In genomic region chr19:52957591-52957990, GRCh38 we compare ENCODE assay signal across 38 cellular contexts. TPM values are rescaled to one million over a fixed set of nuclear protein-coding genes. Genes with fewer than 3 reads are reported as not detected.
"Had no signal": no experiment of that assay in that cellular context is flagged by ENCODE, and none has a peak within 500 bp of the region (broad histone marks: within the 10 kb centered on the region; RNA-seq: fewer than 3 reads in every experiment).

No MANE protein-coding gene starts in this region.

- H3K4me1 ChIP-seq: breast epithelium had no signal

- H3K4me3 Mint-ChIP-seq: activated CD8-positive, alpha-beta T cell treated with anti-CD3 and anti-CD28 coated beads, Interleukin-2, amount 10 ng/mL, durations not matched to agents 7 days and 5 days; activated T-cell treated with anti-CD3 and anti-CD28 coated beads, Interleukin-2, amount 50 U/mL, for 24 hours had no signal

- FAIRE-seq: astrocyte had no signal

- ATAC-seq: activated CD8-positive, alpha-beta T cell treated with anti-CD3 and anti-CD28 coated beads, Interleukin-2, amount 10 ng/mL, durations not matched to agents 7 days and 5 days; activated naive CD4-positive, alpha-beta T cell treated with anti-CD3 and anti-CD28 coated beads, Interleukin-2, amount 50 U/mL, for 72 hours; body of pancreas; PC-3 had no signal

- DNase-seq: activated CD4-positive, alpha-beta T cell treated with anti-CD3 and anti-CD28 coated beads for 1 hour; activated CD4-positive, alpha-beta T cell treated with anti-CD3 and anti-CD28 coated beads for 48 hours; activated CD4-positive, alpha-beta T cell treated with anti-CD3 and anti-CD28 coated beads, Interleukin-2, amount 50 U/mL, for 48 hours; activated CD4-positive, CD25-positive, alpha-beta regulatory T cell; activated CD8-positive, alpha-beta T cell treated with anti-CD3 and anti-CD28 coated beads, Interleukin-2, amount 10 ng/mL, durations not matched to agents 7 days and 5 days; activated gamma-delta T cell; activated naive CD4-positive, alpha-beta T cell treated with Interleukin-2 at 50 U/mL for 16 hours; activated T-cell treated with anti-CD3 and anti-CD28 coated beads, Interleukin-2, amount 50 U/mL, for 24 hours; adrenal gland; body of pancreas; caudate nucleus; Kasumi-1; KG1; MM.1S; MV-4-11; NCI-H1092; NCI-H1436 treated with DMSO at 0.1 percent for 48 hours; NCI-H1694 treated with DMSO at 0.1 percent for 48 hours; NCI-H2029 treated with DMSO at 0.1 percent for 48 hours; NCI-H2107; NCI-H2171; NCI-H510A; NCI-H526; NCI-H748 treated with DMSO at 0.1 percent for 48 hours; NK-92 treated with Interleukin-12 subunit alpha and Interleukin-12 subunit beta, amount 100 ng/mL, for 24 hours; PC-3; Peyer's patch; Right ventricle myocardium superior; RPMI8226; SW 1271; T-helper 1 cell; T-helper 2 cell; T-helper 9 cell; WERI-Rb-1 had no signal

- H3K27me3 Mint-ChIP-seq: activated T-cell treated with anti-CD3 and anti-CD28 coated beads, Interleukin-2, amount 50 U/mL, for 24 hours had no signal

- H3K27ac Mint-ChIP-seq: activated CD8-positive, alpha-beta T cell treated with anti-CD3 and anti-CD28 coated beads, Interleukin-2, amount 10 ng/mL, durations not matched to agents 7 days and 5 days; activated naive CD4-positive, alpha-beta T cell treated with anti-CD3 and anti-CD28 coated beads, Interleukin-2, amount 50 U/mL, for 72 hours; activated T-cell treated with anti-CD3 and anti-CD28 coated beads, Interleukin-2, amount 50 U/mL, for 24 hours; activated T-helper 2 cell treated with anti-CD3 and anti-CD28 coated beads, Interferon-gamma antibody, Interleukin-2, Interleukin-4, amounts not matched to agents 10 μg/mL and 5 μg/mL and 100 μg/mL, durations not matched to agents 14 hours and 24 hours and 36 hours had no signal

- H3K27ac ChIP-seq: adrenal gland, body of pancreas, breast epithelium, Peyer's patch, WERI-Rb-1 had no signal

- H3K36me3 ChIP-seq: breast epithelium had no signal

- H3K27me3 ChIP-seq: adrenal gland, body of pancreas, breast epithelium, Peyer's patch had no signal

- H3K4me3 ChIP-seq: adrenal gland, body of pancreas, breast epithelium, Peyer's patch had no signal

RNA-seq across cellular contexts. Expression of gene ERVV-1, which starts 56.1 kb away (rescaled TPM):
- total RNA-seq: activated CD8-positive, alpha-beta T cell treated with anti-CD3 and anti-CD28 coated beads, Interleukin-2, amount 10 ng/mL, durations not matched to agents 7 days and 5 days; activated naive CD4-positive, alpha-beta T cell treated with anti-CD3 and anti-CD28 coated beads, Interleukin-2, amount 50 U/mL, for 72 hours; activated T-helper 2 cell treated with anti-CD3 and anti-CD28 coated beads, Interferon-gamma antibody, Interleukin-2, Interleukin-4, amounts not matched to agents 10 μg/mL and 5 μg/mL and 100 μg/mL, durations not matched to agents 14 hours and 24 hours and 36 hours; adrenal gland; astrocyte; body of pancreas; breast epithelium; PC-3; Peyer's patch; Right ventricle myocardium superior had no signal
- polyA plus RNA-seq: adrenal gland had no signal
